ENCODE assay signal across 1 cellular context in genomic region chrX:46959985-46960700, GRCh38.
TF ChIP-seq lines count a peak whose summit lies in the region.

No MANE protein-coding gene starts in this region.

TF ChIP-seq in GM23338, 12 proteins besides CTCF, POLR2A, EP300 and RAD21 (continued from another document):
- TF ChIP-seq ZNF462 (CRISPR knock-in tag; IDR thresholded peaks at IDR 0.05) (no peak), CREB1 (CRISPR knock-in tag; IDR thresholded peaks at IDR 0.05; ENCODE audit: low read depth) (no peak), JUNB (IDR thresholded peaks at IDR 0.05; ENCODE audit: unreplicated experiment) (no peak), ETS1 (IDR thresholded peaks at IDR 0.05) (no peak), POLR2AphosphoS5 (IDR thresholded peaks at IDR 0.05; ENCODE audit: low read depth) (no peak), EZH2phosphoT487 (IDR thresholded peaks at IDR 0.05; ENCODE audit: unreplicated experiment) (no peak), ZNF331 (CRISPR knock-in tag; IDR thresholded peaks at IDR 0.05; ENCODE audit: low read depth) (no peak)
